9 cellular contexts compared by ENCODE assay signal in genomic region chr17:8785547-8786412, GRCh38. TPM values are rescaled to one million over a fixed set of nuclear protein-coding genes. Genes with fewer than 3 reads are reported as not detected.
DNase-seq lines count a peak whose midpoint lies in the region; ATAC-seq and TF ChIP-seq lines count a peak whose summit lies in the region.
"Had no signal": no experiment of that assay in that cellular context is flagged by ENCODE, and none has a peak within 500 bp of the region (broad histone marks: within the 10 kb centered on the region; RNA-seq: fewer than 3 reads in every experiment).

No MANE protein-coding gene starts in this region.

- CTCF ChIA-PET in Caco-2 (lab: Charles Lee) (interaction anchor here (0.6 to 1.7 kb wide), 5 partner anchors 35 to 722 kb away, joined by 3 to 9 read pairs (median 4); no protein-coding TSS in a partner anchor), IMR-90 (lab: Yijun Ruan, JAX) (interaction anchor here (0.6 to 2.0 kb wide), 5 partner anchors 9 to 376 kb away, joined by 3 to 9 read pairs (median 5); no protein-coding TSS in a partner anchor)

- H2BK15ac ChIP-seq in IMR-90 (ENCODE audit: low read depth, low read length): no peak overlapping the region

- H3K4me3 ChIP-seq in Caco-2 (ENCODE audit: low read depth, low read length) (no peak overlapping the region), IMR-90 (ENCODE audit: insufficient read depth, low read depth, low read length) (no peak overlapping the region), SU-DHL-6 (ENCODE audit: insufficient read depth, low read length, poor library complexity, severe bottlenecking) (no peak overlapping the region), adrenal gland (no peak overlapping the region)

- H3K4me2 ChIP-seq in IMR-90 (ENCODE audit: low read depth, low read length) (no peak overlapping the region), SU-DHL-6 (ENCODE audit: low read depth, low read length, poor library complexity, severe bottlenecking) (no peak overlapping the region)

- H3K79me2 ChIP-seq in SU-DHL-6 (ENCODE audit: insufficient read depth, low read length): no peaks in the 10 kb centered on the region

- no peak overlapping the region for H2BK5ac ChIP-seq in IMR-90 (ENCODE audit: low read depth, low read length, poor library complexity, severe bottlenecking)

- H4K20me1 ChIP-seq in IMR-90 (ENCODE audit: insufficient read depth, low read length) (no peaks in the 10 kb centered on the region), SU-DHL-6 (ENCODE audit: low read depth, low read length) (no peaks in the 10 kb centered on the region)

- H3K9ac ChIP-seq in IMR-90 (ENCODE audit: low read depth, low read length) (no peak overlapping the region), SU-DHL-6 (ENCODE audit: low read length) (no peak overlapping the region)

- H3K79me1 ChIP-seq in IMR-90 (ENCODE audit: low read depth in 1 of 2, low read length in 2 of 2): no peaks in the 10 kb centered on the region

- no peak overlapping the region for H4K91ac ChIP-seq in IMR-90 (ENCODE audit: insufficient read depth, low read depth, low read length)

- no peak overlapping the region for H2AK5ac ChIP-seq in IMR-90 (ENCODE audit: low read depth, low read length)

- no peaks in the 10 kb centered on the region for H3K9me2 ChIP-seq in SU-DHL-6 (replicated peaks; ENCODE audit: insufficient read depth, low read length)

- in situ Hi-C loops in IMR-90 (cut with MboI; ENCODE audit: low sequenced_read_pairs): loop anchor here (10.0 to 25.0 kb wide), 2 partner anchors 371 to 752 kb away; no protein-coding TSS in a partner anchor

- H2AFZ ChIP-seq in IMR-90 (replicated peaks; ENCODE audit: low read length, poor library complexity) (peak overlapping the region; percentile 80), SU-DHL-6 (ENCODE audit: low read depth, low read length, severe bottlenecking) (no peak overlapping the region)

- H3K27me3 Mint-ChIP-seq in Caco-2 (ENCODE audit: insufficient read depth, unreplicated experiment): peaks cover 5% of the 10 kb centered on the region

- H3F3A ChIP-seq in SU-DHL-6 (ENCODE audit: insufficient read depth): no peaks in the 10 kb centered on the region

- H3K4me1 ChIP-seq in Caco-2 (peaks cover 7% of the 10 kb centered on the region; the same call in 1 of the 2 replicates), IMR-90 (ENCODE audit: control insufficient read depth, insufficient read depth, low read length) (no peaks in the 10 kb centered on the region), adrenal gland (replicated peaks in 1 of 2) (no peaks in the 10 kb centered on the region)

- peak; percentile 98 for ATAC-seq in IMR-90 (ENCODE audit: low read depth)
- ATAC-seq in left cardiac atrium: peak; percentile 93 to 94
- no peak for ATAC-seq in HG02981 (IDR thresholded peaks at IDR 0.05; ENCODE audit: unreplicated experiment)
- no peak for ATAC-seq in HG03521 (IDR thresholded peaks at IDR 0.05; ENCODE audit: unreplicated experiment)

- peak; percentile 61 to 75 for DNase-seq in Caco-2
- peak; percentile 56 for DNase-seq in IMR-90
- peak; percentile 71 to 90 (median 79) for DNase-seq in adrenal gland
- DNase-seq in left cardiac atrium: peak; percentile 79
- DNase-seq in retina: peak; percentile 87

- H3K27ac Mint-ChIP-seq in Caco-2 (ENCODE audit: unreplicated experiment): no peak overlapping the region
- H3K27ac Mint-ChIP-seq: T-helper 1 cell treated with Interleukin-12 subunit alpha and Interleukin-12 subunit beta and Interleukin-4 antibody, amounts not matched to agents 30 μg/mL and 1 μg/mL, for 36 hours had no signal

- no TSS peak for BruUV-seq in Caco-2 (replicated peaks; lab: Mats Ljungman, UMichigan)
- BruUV-seq in IMR-90 (replicated peaks; lab: Mats Ljungman, UMichigan): no TSS peak

- no peak overlapping the region for H2AK9ac ChIP-seq in IMR-90 (replicated peaks; ENCODE audit: low read depth, low read length, poor library complexity)

- no peak overlapping the region for H3K4me3 Mint-ChIP-seq in Caco-2 (ENCODE audit: unreplicated experiment)
- H3K4me3 Mint-ChIP-seq: T-helper 1 cell treated with Interleukin-12 subunit alpha and Interleukin-12 subunit beta and Interleukin-4 antibody, amounts not matched to agents 30 μg/mL and 1 μg/mL, for 36 hours had no signal

- H3K4me1 Mint-ChIP-seq in Caco-2 (ENCODE audit: low read depth, unreplicated experiment): peaks cover 16% of the 10 kb centered on the region

- H3K27me3 ChIP-seq in Caco-2 (replicated peaks; ENCODE audit: control insufficient read depth, insufficient read depth, low read length): no peaks in the 10 kb centered on the region
- H3K27me3 ChIP-seq in IMR-90 (ENCODE audit: control insufficient read depth, insufficient read depth, low read length): no peaks in the 10 kb centered on the region; the same call in 1 of the 2 replicates
- no peaks in the 10 kb centered on the region for H3K27me3 ChIP-seq in SU-DHL-6 (ENCODE audit: low read length)
- no peaks in the 10 kb centered on the region for H3K27me3 ChIP-seq in adrenal gland

- H3K9me3 ChIP-seq in Caco-2 (no peaks in the 10 kb centered on the region), IMR-90 (ENCODE audit: control insufficient read depth, insufficient read depth, low read length) (no peaks in the 10 kb centered on the region), SU-DHL-6 (ENCODE audit: insufficient read depth, low read length) (no peaks in the 10 kb centered on the region), adrenal gland (replicated peaks in 1 of 3) (no peaks in the 10 kb centered on the region)

- intact Hi-C loops in Caco-2 (cut with micrococcal nuclease; ENCODE audit: unreplicated experiment): loop anchor here (1.0 kb wide), 1 partner anchor 31 kb away; no protein-coding TSS in a partner anchor
- intact Hi-C loops in IMR-90 (cut with micrococcal nuclease): loop anchor here (1.0 to 10.0 kb wide), 5 partner anchors 39 to 739 kb away; partner anchors contain the start of gene RPL26
- intact Hi-C loops in adrenal gland (cut with DNase I): no loop called here
- intact Hi-C loops in left cardiac atrium (cut with DNase I): loop anchor here (2.0 to 10.0 kb wide), 2 partner anchors 211 to 375 kb away; no protein-coding TSS in a partner anchor

- dilution Hi-C loops in IMR-90 (cut with HindIII; ENCODE audit: low sequenced_read_pairs, unreplicated experiment): no loop called here

- H3K18ac ChIP-seq in IMR-90 (ENCODE audit: low read depth, low read length): no peak overlapping the region

- H2BK120ac ChIP-seq in IMR-90 (ENCODE audit: low read depth, low read length): no peak overlapping the region

- no peaks in the 10 kb centered on the region for H3K36me3 ChIP-seq in Caco-2 (ENCODE audit: control insufficient read depth, insufficient read depth, low read length)
- no peaks in the 10 kb centered on the region for H3K36me3 ChIP-seq in IMR-90 (ENCODE audit: control insufficient read depth, insufficient read depth, low read length)
- H3K36me3 ChIP-seq in SU-DHL-6 (ENCODE audit: low read length): no peaks in the 10 kb centered on the region
- no peaks in the 10 kb centered on the region for H3K36me3 ChIP-seq in adrenal gland (replicated peaks in 1 of 2)

- peak; percentile 59 to 63 for TF ChIP-seq CTCF in Caco-2 (IDR thresholded peaks at IDR 0.05; ENCODE audit: insufficient read depth in 1 of 2, low read depth in 1 of 2, low read length in 1 of 2, severe bottlenecking in 1 of 2, unreplicated experiment in 1 of 2)
- peak; percentile 80 for TF ChIP-seq CTCF in IMR-90 (conservative IDR thresholded peaks at IDR 0.05; ENCODE audit: low read depth, low read length)
- TF ChIP-seq CTCF in SU-DHL-6 (IDR thresholded peaks at IDR 0.05; ENCODE audit: insufficient read depth, low read length, poor library complexity, severe bottlenecking): peak; percentile 74
- peak; percentile 56 to 81 (median 75) for TF ChIP-seq CTCF in adrenal gland (IDR thresholded peaks at IDR 0.05)

- H3K9me1 ChIP-seq in IMR-90 (ENCODE audit: insufficient read depth, low read length): no peaks in the 10 kb centered on the region

- POLR2A ChIA-PET in Caco-2 (lab: Charles Lee) (interaction anchor here (0.6 kb wide), 1 partner anchor 23 kb away, joined by 6 read pairs; no protein-coding TSS in a partner anchor), IMR-90 (lab: Charles Lee; ENCODE audit: unreplicated experiment) (no interaction called here)

- H3K27ac ChIP-seq in IMR-90 (ENCODE audit: insufficient read depth, low read length): no peak overlapping the region
- H3K27ac ChIP-seq in SU-DHL-6 (ENCODE audit: low read depth, low read length): no peak overlapping the region
- no peak overlapping the region for H3K27ac ChIP-seq in adrenal gland

- H4K8ac ChIP-seq in IMR-90 (ENCODE audit: low read depth in 2 of 2, low read length in 2 of 2): no peak overlapping the region

- 100% methylated on average over 1 of the region's 19 CpGs; no CpG with 5 or more reads in 1 of the 2 experiments for WGBS in IMR-90 (ENCODE audit: extremely low coverage in 2 of 2, insufficient read length in 1 of 2), 2 experiments
- WGBS in adrenal gland, 4 donors: 25 to 36% (median 31%) methylated on average over 17 to 19 of the region's 19 CpGs

- H4K5ac ChIP-seq in IMR-90 (ENCODE audit: low read depth, low read length): no peak overlapping the region

- TF ChIP-seq POLR2A in IMR-90 (IDR thresholded peaks at IDR 0.05; ENCODE audit: low read depth, low read length): no peak
- no peak for TF ChIP-seq POLR2A in adrenal gland (IDR thresholded peaks at IDR 0.05)

- no peak overlapping the region for H3K56ac ChIP-seq in IMR-90 (ENCODE audit: extremely low read depth, insufficient read depth, low read length)

- H3K36me3 Mint-ChIP-seq in Caco-2 (ENCODE audit: insufficient read depth, unreplicated experiment): no peaks in the 10 kb centered on the region

- no peak overlapping the region for H3K14ac ChIP-seq in IMR-90 (replicated peaks; ENCODE audit: low read depth, low read length)

- H2BK20ac ChIP-seq in IMR-90 (ENCODE audit: low read depth, low read length): no peak overlapping the region

- H3K9me3 Mint-ChIP-seq in Caco-2 (ENCODE audit: unreplicated experiment): no peaks in the 10 kb centered on the region
- H3K9me3 Mint-ChIP-seq: T-helper 1 cell treated with Interleukin-12 subunit alpha and Interleukin-12 subunit beta and Interleukin-4 antibody, amounts not matched to agents 30 μg/mL and 1 μg/mL, for 36 hours had no signal

- H3K23ac ChIP-seq in IMR-90 (ENCODE audit: low read depth, low read length): no peak overlapping the region

- H3K4ac ChIP-seq in IMR-90 (ENCODE audit: low read depth, low read length): no peak overlapping the region

- TF ChIP-seq RAD21 in IMR-90 (IDR thresholded peaks at IDR 0.05; ENCODE audit: low read length): peak; percentile 89

RNA-seq across cellular contexts. Expression of gene MFSD6L, which starts 13.4 kb away (rescaled TPM):
- total RNA-seq in Caco-2 (2022) (not detected in 2 replicates), IMR-90 (2012; rRNA removed) (not detected in 2 replicates), adrenal gland (under 1 TPM in 2 of 8 donors, not detected in 6; 0.11 to 0.15 TPM), left cardiac atrium (not detected)
- polyA plus RNA-seq in IMR-90 (2012; rRNA removed) (not detected in 2 replicates), adrenal gland (under 1 TPM in 2 of 3 donors, not detected in 1; 0.13 to 0.24 TPM)
- not detected in 2 replicates for polyA plus RNA-seq in IMR-90 (2012; cell fraction: cytosol; rRNA removed)
- not detected in 2 replicates for polyA plus RNA-seq in IMR-90 (2012; cell fraction: nucleus; rRNA removed; ENCODE audit: low replicate concordance)

RNA-seq across cellular contexts. Expression of gene SPDYE4, which starts 27.4 kb away (rescaled TPM):
- total RNA-seq in Caco-2 (2022) (not detected in 2 replicates), IMR-90 (2012; rRNA removed) (not detected in 2 replicates), adrenal gland (not detected), left cardiac atrium (not detected)
- polyA plus RNA-seq in IMR-90 (2012; rRNA removed) (not detected in 2 replicates), adrenal gland (not detected)
- not detected in 2 replicates for polyA plus RNA-seq in IMR-90 (2012; cell fraction: cytosol; rRNA removed)
- not detected in 2 replicates for polyA plus RNA-seq in IMR-90 (2012; cell fraction: nucleus; rRNA removed; ENCODE audit: low replicate concordance)

RNA-seq across cellular contexts. Expression of gene CCDC42, which starts 41.1 kb away (rescaled TPM):
- total RNA-seq in Caco-2 (2022) (not detected in 2 replicates), IMR-90 (2012; rRNA removed) (not detected in 2 replicates), adrenal gland (not detected), left cardiac atrium (not detected)
- polyA plus RNA-seq in IMR-90 (2012; rRNA removed) (not detected in 2 replicates), adrenal gland (not detected)
- not detected in 2 replicates for polyA plus RNA-seq in IMR-90 (2012; cell fraction: cytosol; rRNA removed)
- not detected in 2 replicates for polyA plus RNA-seq in IMR-90 (2012; cell fraction: nucleus; rRNA removed; ENCODE audit: low replicate concordance)

Comparison
In these comparisons a context has a peak if more than half of its experiments do, and no peak if none do; other contexts are left out.
1. ATAC-seq: peak in IMR-90 (single experiment) and left cardiac atrium (2 of 2); none in HG02981 (single experiment) and HG03521 (single experiment).
2. intact Hi-C loops: an anchor here in Caco-2 (1.0 kb wide), IMR-90 (1.0 to 10.0 kb wide) and left cardiac atrium (2.0 to 10.0 kb wide); none called in adrenal gland.
3. Peak in every context shown above with its lines, with median percentiles within 50 percentile points of each other: DNase-seq and CTCF ChIP-seq.